In the genomic region with DNA sequence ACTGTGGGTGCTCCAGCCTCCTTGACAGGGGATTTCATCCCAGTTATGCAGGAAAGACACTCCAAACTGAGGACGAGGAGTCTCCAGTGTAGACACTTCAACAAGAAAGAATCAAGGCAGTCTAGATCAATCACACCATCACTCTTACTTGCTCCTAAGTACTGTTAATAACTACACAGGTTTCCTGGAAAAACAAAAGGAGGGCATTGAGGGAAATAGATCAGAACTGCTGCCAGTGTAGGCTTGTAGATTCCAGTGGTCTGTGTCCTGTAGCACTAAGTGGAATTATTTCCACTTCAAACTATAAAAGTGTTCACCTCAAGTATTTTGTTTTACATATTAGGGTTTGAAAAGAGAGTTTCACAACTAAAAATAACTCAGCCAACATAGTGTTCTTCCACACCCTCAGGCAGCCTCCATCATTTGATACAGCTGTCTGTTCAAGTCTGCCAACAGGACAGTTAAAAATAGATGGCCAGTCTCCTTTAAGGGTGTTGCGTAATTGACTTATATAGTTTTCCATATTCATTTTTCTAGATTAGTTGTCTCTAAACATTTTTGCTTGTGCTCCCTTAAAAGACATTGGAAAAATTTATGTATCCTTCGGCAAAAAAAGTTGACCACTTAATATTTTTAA, we compare ENCODE assay signal across 23 cellular contexts. TPM values are rescaled to one million over a fixed set of nuclear protein-coding genes. Genes with fewer than 3 reads are reported as not detected.
DNase-seq lines count a peak whose midpoint lies in the region; ATAC-seq and TF ChIP-seq lines count a peak whose summit lies in the region.
"Had no signal": no experiment of that assay in that cellular context is flagged by ENCODE, and none has a peak within 500 bp of the region (broad histone marks: within the 10 kb centered on the region; RNA-seq: fewer than 3 reads in every experiment).

No MANE protein-coding gene starts in this region.

- WGBS in spleen, 5 donors, result 90 to 96% (median 93%) methylated on average over 3 of the region's 3 CpGs

- H2AFZ ChIP-seq in GM23338, result 0 out of 2 replicates have a peak overlapping the region, but pooled peaks have one; percentile 23
- H2AFZ ChIP-seq in osteoblast (ENCODE audit: low read length), result no peak overlapping the region

- H3K27ac ChIP-seq in GM23338 (ENCODE audit: low read depth), result no peak overlapping the region
- no peak overlapping the region for H3K27ac ChIP-seq in osteoblast (ENCODE audit: low read depth, low read length)
- H3K27ac ChIP-seq in spleen, result no peak overlapping the region
- H3K27ac ChIP-seq: foreskin keratinocyte, KMS-11, sigmoid colon, SK-N-MC, upper lobe of left lung had no signal

- DNase-seq in GM23338 (ENCODE audit: low spot score), result no peak
- DNase-seq in amniotic epithelial cell (ENCODE audit: low read depth), result peak; percentile 15
- DNase-seq in fibroblast of villous mesenchyme (ENCODE audit: low read depth), result peak; percentile 18
- peak; percentile 56 for DNase-seq in osteoblast (ENCODE audit: insufficient read length, low spot score, missing footprints)
- DNase-seq in activated CD8-positive, alpha-beta memory T cell treated with anti-CD3 and anti-CD28 coated beads, Interleukin-2, amount 10 ng/mL, durations not matched to agents 7 days and 5 days, result no peak
- DNase-seq in NCI-H226, result no peak
- DNase-seq in spleen, result no peak
- DNase-seq: activated CD8-positive, alpha-beta memory T cell treated with anti-CD3 and anti-CD28 coated beads for 24 hours; activated naive CD8-positive, alpha-beta T cell treated with anti-CD3 and anti-CD28 coated beads, Interleukin-2, amount 50 U/mL, for 24 hours; effector memory CD4-positive, alpha-beta T cell; left colon; NCI-H1417 treated with DMSO at 0.1 percent for 48 hours; NCI-H82; sigmoid colon; stimulated activated CD4-positive, alpha-beta T cell treated with anti-CD3 and anti-CD28 coated beads, Interleukin-2, amount 100 ng/mL, for 48 hours; T1000; upper lobe of left lung had no signal

- no peaks in the 10 kb centered on the region for H3K79me2 ChIP-seq in GM23338 (replicated peaks; ENCODE audit: insufficient read depth)
- H3K79me2 ChIP-seq in osteoblast (ENCODE audit: insufficient read depth, low read length), result no peaks in the 10 kb centered on the region

- peaks cover 3% of the 10 kb centered on the region; the same call in 2 of the 3 replicates for H3K4me1 Mint-ChIP-seq in GM23338
- peaks cover 15% of the 10 kb centered on the region for H3K4me1 Mint-ChIP-seq in activated CD8-positive, alpha-beta memory T cell treated with anti-CD3 and anti-CD28 coated beads, Interleukin-2, amount 10 ng/mL, durations not matched to agents 7 days and 5 days

- no peak for ATAC-seq in GM23338
- no peak for ATAC-seq in activated CD8-positive, alpha-beta memory T cell treated with anti-CD3 and anti-CD28 coated beads, Interleukin-2, amount 10 ng/mL, durations not matched to agents 7 days and 5 days
- ATAC-seq: activated CD4-positive, CD25-positive, alpha-beta regulatory T cell treated with anti-CD3 and anti-CD28 coated beads, Interleukin-2, amount 50 U/mL, for 24 hours; activated naive CD8-positive, alpha-beta T cell treated with anti-CD3 and anti-CD28 coated beads, Interleukin-2, amount 50 U/mL, for 24 hours; foreskin keratinocyte; left colon had no signal

- H3K27me3 ChIP-seq in GM23338 (ENCODE audit: insufficient read depth) (no peaks in the 10 kb centered on the region), osteoblast (ENCODE audit: insufficient read depth, low read length) (no peaks in the 10 kb centered on the region), spleen (replicated peaks in 1 of 7) (no peaks in the 10 kb centered on the region)
- H3K27me3 ChIP-seq: foreskin keratinocyte, sigmoid colon, upper lobe of left lung had no signal

- no peak for TF ChIP-seq POLR2A in spleen (IDR thresholded peaks at IDR 0.05)

- H3K4me3 ChIP-seq in GM23338, result no peak overlapping the region
- H3K4me3 ChIP-seq in fibroblast of villous mesenchyme (ENCODE audit: low read depth, low read length), result no peak overlapping the region
- no peak overlapping the region for H3K4me3 ChIP-seq in osteoblast (ENCODE audit: insufficient read depth, low read length)
- H3K4me3 ChIP-seq in spleen, result no peak overlapping the region
- H3K4me3 ChIP-seq: sigmoid colon, SK-N-MC, upper lobe of left lung had no signal

- no peaks in the 10 kb centered on the region for H3K27me3 Mint-ChIP-seq in GM23338 (ENCODE audit: insufficient read depth, low read depth, poor library complexity)
- H3K27me3 Mint-ChIP-seq in activated CD8-positive, alpha-beta memory T cell treated with anti-CD3 and anti-CD28 coated beads, Interleukin-2, amount 10 ng/mL, durations not matched to agents 7 days and 5 days, result peaks cover 6% of the 10 kb centered on the region
- H3K27me3 Mint-ChIP-seq: activated naive CD8-positive, alpha-beta T cell treated with anti-CD3 and anti-CD28 coated beads, Interleukin-2, amount 50 U/mL, for 24 hours had no signal

- no peaks in the 10 kb centered on the region for H3F3A ChIP-seq in GM23338 (replicated peaks; ENCODE audit: low read depth)

- TF ChIP-seq CTCF in GM23338 (conservative IDR thresholded peaks at IDR 0.05; ENCODE audit: low read depth in 2 of 2) (no peak), fibroblast of villous mesenchyme (IDR thresholded peaks at IDR 0.05; ENCODE audit: insufficient read depth, low read depth, low read length) (no peak), osteoblast (IDR thresholded peaks at IDR 0.05; ENCODE audit: extremely low read depth, low read depth, low read length) (no peak), spleen (IDR thresholded peaks at IDR 0.05 in 8 of 11, conservative IDR thresholded peaks at IDR 0.05 in 3 of 11) (no peak)

- H3K4me1 ChIP-seq in GM23338 (ENCODE audit: insufficient read depth), result no peaks in the 10 kb centered on the region
- no peaks in the 10 kb centered on the region for H3K4me1 ChIP-seq in osteoblast (ENCODE audit: insufficient read depth, low read length)
- peaks cover 0 to 22% (median 6%) of the 10 kb centered on the region in 6 donors for H3K4me1 ChIP-seq in spleen
- H3K4me1 ChIP-seq: sigmoid colon had no signal

- H3K9me3 ChIP-seq in osteoblast (ENCODE audit: low read depth, low read length) (no peaks in the 10 kb centered on the region), spleen (no peaks in the 10 kb centered on the region)
- H3K9me3 ChIP-seq: sigmoid colon, upper lobe of left lung had no signal

- H4K20me1 ChIP-seq in GM23338 (replicated peaks; ENCODE audit: insufficient read depth) (no peaks in the 10 kb centered on the region), osteoblast (ENCODE audit: insufficient read depth, low read length) (no peaks in the 10 kb centered on the region)

- intact Hi-C loops in spleen (cut with DNase I; ENCODE audit: low total_unique reads), result no loop called here

- H3K36me3 ChIP-seq in GM23338 (ENCODE audit: insufficient read depth) (no peaks in the 10 kb centered on the region), osteoblast (ENCODE audit: insufficient read depth, low read length) (no peaks in the 10 kb centered on the region), spleen (no peaks in the 10 kb centered on the region)
- H3K36me3 ChIP-seq: sigmoid colon, upper lobe of left lung had no signal

- H3K36me3 Mint-ChIP-seq in GM23338 (ENCODE audit: low read depth), result no peaks in the 10 kb centered on the region
- H3K36me3 Mint-ChIP-seq in activated CD8-positive, alpha-beta memory T cell treated with anti-CD3 and anti-CD28 coated beads, Interleukin-2, amount 10 ng/mL, durations not matched to agents 7 days and 5 days, result no peaks in the 10 kb centered on the region

- H3K9me2 ChIP-seq in GM23338 (ENCODE audit: insufficient read depth), result no peaks in the 10 kb centered on the region

- no peak overlapping the region for H3K4me2 ChIP-seq in GM23338
- H3K4me2 ChIP-seq in osteoblast (ENCODE audit: insufficient read depth, low read length), result no peak overlapping the region
- H3K4me2 ChIP-seq: KMS-11 had no signal

- H3K9me3 Mint-ChIP-seq in GM23338, result peaks cover 2% of the 10 kb centered on the region; the same call in 1 of the 3 replicates
- no peaks in the 10 kb centered on the region for H3K9me3 Mint-ChIP-seq in activated CD8-positive, alpha-beta memory T cell treated with anti-CD3 and anti-CD28 coated beads, Interleukin-2, amount 10 ng/mL, durations not matched to agents 7 days and 5 days (ENCODE audit: low read depth)
- H3K9me3 Mint-ChIP-seq: activated naive CD8-positive, alpha-beta T cell treated with anti-CD3 and anti-CD28 coated beads, Interleukin-2, amount 50 U/mL, for 24 hours; activated T-helper 1 cell treated with anti-CD3 and anti-CD28 coated beads, Interleukin-12 subunit alpha, Interleukin-12 subunit beta, Interleukin-2, Interleukin-4 antibody, amounts not matched to agents 30 ng/mL and 10 ng/mL and 1 ng/mL, durations not matched to agents 14 hours and 24 hours and 36 hours; central memory CD8-positive, alpha-beta T cell had no signal

- no peak overlapping the region for H3K4me3 Mint-ChIP-seq in GM23338
- H3K4me3 Mint-ChIP-seq in activated CD8-positive, alpha-beta memory T cell treated with anti-CD3 and anti-CD28 coated beads, Interleukin-2, amount 10 ng/mL, durations not matched to agents 7 days and 5 days, result no peak overlapping the region
- H3K4me3 Mint-ChIP-seq: activated naive CD8-positive, alpha-beta T cell treated with anti-CD3 and anti-CD28 coated beads, Interleukin-2, amount 50 U/mL, for 24 hours; activated T-helper 1 cell treated with anti-CD3 and anti-CD28 coated beads, Interleukin-12 subunit alpha, Interleukin-12 subunit beta, Interleukin-2, Interleukin-4 antibody, amounts not matched to agents 30 ng/mL and 10 ng/mL and 1 ng/mL, durations not matched to agents 14 hours and 24 hours and 36 hours; central memory CD8-positive, alpha-beta T cell had no signal

- CTCF ChIA-PET in activated CD8-positive, alpha-beta memory T cell treated with anti-CD3 and anti-CD28 coated beads, Interleukin-2, amount 10 ng/mL, durations not matched to agents 7 days and 5 days (lab: Charles Lee), result no interaction called here

- H3K27ac Mint-ChIP-seq in GM23338, result no peak overlapping the region
- no peak overlapping the region for H3K27ac Mint-ChIP-seq in activated CD8-positive, alpha-beta memory T cell treated with anti-CD3 and anti-CD28 coated beads, Interleukin-2, amount 10 ng/mL, durations not matched to agents 7 days and 5 days
- H3K27ac Mint-ChIP-seq: activated naive CD8-positive, alpha-beta T cell treated with anti-CD3 and anti-CD28 coated beads, Interleukin-2, amount 50 U/mL, for 24 hours; activated T-helper 1 cell treated with anti-CD3 and anti-CD28 coated beads, Interleukin-12 subunit alpha, Interleukin-12 subunit beta, Interleukin-2, Interleukin-4 antibody, amounts not matched to agents 30 ng/mL and 10 ng/mL and 1 ng/mL, durations not matched to agents 14 hours and 24 hours and 36 hours had no signal

RNA-seq across cellular contexts. Expression of gene AGL, which starts 32.0 kb away (rescaled TPM):
- 22.9 and 30.6 TPM in 2 replicates for total RNA-seq in GM23338 (2014; rRNA removed; shearing (Covaris generic))
- polyA plus RNA-seq in GM23338 (2016; fragmentation: Nextera tagmentation; extraction: Ambion mirVana) (11.8 and 13.4 TPM in 2 replicates), spleen (1 to 10 TPM; 6.3 to 8.6 (median 6.6) TPM)
- total RNA-seq in fibroblast of villous mesenchyme (11.6 and 12.5 TPM in 2 replicates), osteoblast (17.7 and 18.9 TPM in 2 replicates), spleen (10 to 100 TPM; 14.3 to 28.1 (median 19.4) TPM)
- 10 to 100 TPM; 12.1 to 15.1 TPM for total RNA-seq in activated CD8-positive, alpha-beta memory T cell treated with anti-CD3 and anti-CD28 coated beads, Interleukin-2, amount 10 ng/mL, durations not matched to agents 7 days and 5 days

RNA-seq across cellular contexts. Expression of gene FRRS1, which starts 51.7 kb away (rescaled TPM):
- total RNA-seq in GM23338 (2014; rRNA removed; shearing (Covaris generic)), result 3.7 and 6.8 TPM in 2 replicates
- polyA plus RNA-seq in GM23338 (2016; fragmentation: Nextera tagmentation; extraction: Ambion mirVana) (0.09 and 0.34 TPM in 2 replicates), spleen (under 1 TPM; 0.13 to 0.99 (median 0.18) TPM)
- total RNA-seq in fibroblast of villous mesenchyme (17.7 and 20.7 TPM in 2 replicates), osteoblast (23.2 and 28.9 TPM in 2 replicates), spleen (1 to 10 TPM; 2.5 to 7.3 (median 5.4) TPM)
- total RNA-seq in activated CD8-positive, alpha-beta memory T cell treated with anti-CD3 and anti-CD28 coated beads, Interleukin-2, amount 10 ng/mL, durations not matched to agents 7 days and 5 days, result 1 to 10 TPM; 3.6 to 4.9 TPM

Comparison
In these comparisons a context has a peak if more than half of its experiments do, and no peak if none do; other contexts are left out.
1. DNase-seq: peak in amniotic epithelial cell (single experiment), fibroblast of villous mesenchyme (single experiment) and osteoblast (single experiment); none in GM23338 (single experiment), activated CD8-positive, alpha-beta memory T cell treated with anti-CD3 and anti-CD28 coated beads, Interleukin-2, amount 10 ng/mL, durations not matched to agents 7 days and 5 days (single experiment), NCI-H226 (single experiment) and spleen (single experiment).